12 cellular contexts compared by ENCODE assay signal in the genomic region with DNA sequence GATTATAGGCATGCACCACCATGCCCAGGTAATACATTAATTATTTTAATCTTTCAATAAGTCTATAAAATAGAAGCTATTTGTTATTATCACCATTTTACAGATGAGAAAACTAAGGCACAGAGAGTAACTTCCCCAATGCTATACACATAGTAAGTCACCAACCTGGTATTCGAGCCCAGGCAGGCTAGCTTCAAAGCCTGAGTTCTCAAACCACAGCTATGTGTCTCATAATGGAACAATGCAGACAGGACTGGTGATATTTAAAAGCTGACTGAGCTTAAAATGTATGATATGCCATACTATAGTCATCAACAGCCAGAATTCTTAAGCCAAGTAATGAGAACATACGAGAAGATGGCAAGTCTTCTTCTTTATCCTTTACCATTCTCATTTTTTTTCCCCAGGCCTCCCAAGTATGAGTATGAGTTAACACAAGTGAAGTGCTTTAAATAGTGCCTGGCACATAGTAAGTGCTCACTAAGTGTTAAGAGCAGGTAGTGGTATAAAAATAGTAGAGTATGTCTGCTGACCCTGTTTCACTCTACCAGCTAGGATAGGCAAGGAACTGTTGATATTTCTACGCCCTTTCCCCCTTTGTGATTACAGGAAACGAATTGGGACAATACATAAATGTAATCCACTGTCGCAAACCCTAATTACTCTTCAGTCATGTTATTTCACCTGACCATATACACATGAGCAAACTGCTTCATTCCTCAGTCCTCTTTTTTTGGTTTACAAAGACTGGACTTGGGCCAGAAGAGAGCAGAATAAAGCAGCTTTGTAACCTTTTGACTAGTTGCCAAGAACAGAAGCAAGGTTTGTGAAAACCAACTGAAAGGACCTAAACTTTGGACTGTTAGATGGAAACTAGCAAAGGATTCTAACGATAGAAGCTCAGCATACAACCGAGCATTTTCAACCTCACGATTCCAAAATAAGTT. TPM values are rescaled to one million over a fixed set of nuclear protein-coding genes. Genes with fewer than 3 reads are reported as not detected.
A peak's percentile ranks its signal among the peaks of the same experiment; 100 is the strongest.
DNase-seq lines count a peak whose midpoint lies in the region; ATAC-seq, FAIRE-seq and TF ChIP-seq lines count a peak whose summit lies in the region.
"Had no signal": no experiment of that assay in that cellular context is flagged by ENCODE, and none has a peak within 500 bp of the region (broad histone marks: within the 10 kb centered on the region; RNA-seq: fewer than 3 reads in every experiment).

No MANE protein-coding gene starts in this region.

- H3K27ac ChIP-seq in A549 (no peak overlapping the region), cingulate gyrus (ENCODE audit: low read depth, low read length) (peak overlapping the region; percentile 43), left lung (peak overlapping the region; percentile 43 to 53)
- H3K27ac ChIP-seq: uterus had no signal

- H3K4me2 ChIP-seq in A549 = peak overlapping the region; percentile 7; the same call in 1 of the 3 replicates

- peaks cover 10% of the 10 kb centered on the region; the same call in 2 of the 3 replicates for H3K4me1 ChIP-seq in A549
- H3K4me1 ChIP-seq in left lung = peaks cover 0 to 48% of the 10 kb centered on the region in 2 donors
- no peaks in the 10 kb centered on the region for H3K4me1 ChIP-seq in BE2C

- WGBS in A549 (ENCODE audit: missing lambda C conversion rate) = 84% methylated on average over 8 of the region's 8 CpGs

- no peak for TF ChIP-seq CTCF in A549 (IDR thresholded peaks at IDR 0.05)
- TF ChIP-seq CTCF in left lung (IDR thresholded peaks at IDR 0.05) = no peak
- no peak for TF ChIP-seq CTCF in BE2C (IDR thresholded peaks at IDR 0.05; ENCODE audit: low read depth, low read length)

- H3K4me3 ChIP-seq in A549 (no peak overlapping the region), left lung (no peak overlapping the region), BE2C (ENCODE audit: low read depth, low read length) (no peak overlapping the region)
- H3K4me3 ChIP-seq: esophagus squamous epithelium, uterus had no signal

- H3K9me3 ChIP-seq in A549 = no peaks in the 10 kb centered on the region
- no peaks in the 10 kb centered on the region for H3K9me3 ChIP-seq in left lung
- no peaks in the 10 kb centered on the region for H3K9me3 ChIP-seq in BE2C
- H3K9me3 ChIP-seq: esophagus squamous epithelium, uterus had no signal

- CTCF ChIA-PET in A549 (lab: Yijun Ruan, JAX) = interaction anchor here (1.1 to 2.1 kb wide), 5 partner anchors 13 to 221 kb away, joined by 3 to 6 read pairs (median 3); no protein-coding TSS in a partner anchor

- TF ChIP-seq POLR2A in A549 (IDR thresholded peaks at IDR 0.05; ENCODE audit: low read length) = no peak

- DNase-seq in A549 (ENCODE audit: low read depth in 1 of 2, low spot score in 1 of 2) (no peak), NCI-H226 (peak; percentile 68), left lung (no peak), SK-N-DZ (ENCODE audit: low spot score) (no peak), BE2C (no peak)
- DNase-seq in effector CD4-positive, alpha-beta T cell = no peak
- DNase-seq in stimulated activated CD4-positive, alpha-beta T cell treated with anti-CD3 and anti-CD28 coated beads, Interleukin-2, amount 100 ng/mL, for 48 hours = no peak
- DNase-seq: esophagus squamous epithelium; NCI-H2029 treated with DMSO at 0.1 percent for 48 hours; stimulated activated CD4-positive, alpha-beta T cell treated with anti-CD3 and anti-CD28 coated beads, Interleukin-4, amount 100 ng/mL, for 4 hours; uterus had no signal

- TF ChIP-seq RAD21 in A549 (conservative IDR thresholded peaks at IDR 0.05 in 1 of 2, IDR thresholded peaks at IDR 0.05 in 1 of 2) = no peak

- FAIRE-seq in A549 (lab: Jason Lieb, UNC) = no peak

- POLR2A ChIA-PET in A549 (lab: Yijun Ruan, JAX) = interaction anchor here (2.6 kb wide), 1 partner anchor 9 kb away, joined by 10 read pairs; the partner anchor contains the start of gene EYA3

- intact Hi-C loops in left lung (cut with DNase I) = no loop called here

- H3K27me3 ChIP-seq in left lung (no peaks in the 10 kb centered on the region), BE2C (no peaks in the 10 kb centered on the region)
- H3K27me3 ChIP-seq: esophagus squamous epithelium, uterus had no signal

- no peak for TF ChIP-seq EP300 in A549 (IDR thresholded peaks at IDR 0.05)

- ATAC-seq in A549 (no peak), left lung (peak; percentile 78)

- H3K36me3 ChIP-seq in left lung (peaks cover 0 to 12% of the 10 kb centered on the region in 2 donors), BE2C (no peaks in the 10 kb centered on the region)
- H3K36me3 ChIP-seq: uterus had no signal

TF ChIP-seq in A549, 52 proteins besides CTCF, POLR2A, EP300 and RAD21:
- TF ChIP-seq MAFK (IDR thresholded peaks at IDR 0.05; ENCODE audit: partially characterized antibody) = peak; percentile 51
- TF ChIP-seq HOXB5 (CRISPR knock-in tag; IDR thresholded peaks at IDR 0.05) = no peak

RNA-seq across cellular contexts. Expression of gene EYA3, which starts 9.5 kb away (rescaled TPM):
- 9.3 and 11.7 TPM in 2 replicates for polyA plus RNA-seq in A549 (2011; rRNA removed)
- polyA plus RNA-seq in A549 (2012; cell fraction: cytosol; rRNA removed) = 2.7 and 3.6 TPM in 2 replicates
- polyA plus RNA-seq in A549 (2012; cell fraction: nucleus; rRNA removed) = 4.1 and 6.3 TPM in 2 replicates
- 5.3 to 6.2 TPM (median 5.7 TPM) in 3 replicates for polyA plus RNA-seq in A549 (2017; fragmentation: RNase III; extraction: RNeasy Plus Mini Kit Qiagen cat#74134 plus additional on column Dnase treatment)
- polyA minus RNA-seq in A549 (2011; rRNA and poly(A)+ RNA removed) = 17.5 and 20.3 TPM in 2 replicates
- total RNA-seq in left lung = 10 to 100 TPM; 22.9 to 28.4 TPM
- polyA plus RNA-seq in SK-N-DZ (2014; cell fraction: cytosol; rRNA removed) = 11.8 and 18.6 TPM in 2 replicates
- 9.3 and 17.9 TPM in 2 replicates for polyA plus RNA-seq in SK-N-DZ (2014; cell fraction: nucleus; rRNA removed)
- 3.7 TPM for polyA plus RNA-seq in BE2C (2012; ENCODE audit: insufficient read depth, insufficient read length, low read depth)

Comparison
In these comparisons a context has a peak if more than half of its experiments do, and no peak if none do; other contexts are left out.
1. H3K27ac ChIP-seq: peak in cingulate gyrus (single experiment) and left lung (2 of 2); none in A549 (0 of 2).